28 cellular contexts compared by ENCODE assay signal in the genomic region with DNA sequence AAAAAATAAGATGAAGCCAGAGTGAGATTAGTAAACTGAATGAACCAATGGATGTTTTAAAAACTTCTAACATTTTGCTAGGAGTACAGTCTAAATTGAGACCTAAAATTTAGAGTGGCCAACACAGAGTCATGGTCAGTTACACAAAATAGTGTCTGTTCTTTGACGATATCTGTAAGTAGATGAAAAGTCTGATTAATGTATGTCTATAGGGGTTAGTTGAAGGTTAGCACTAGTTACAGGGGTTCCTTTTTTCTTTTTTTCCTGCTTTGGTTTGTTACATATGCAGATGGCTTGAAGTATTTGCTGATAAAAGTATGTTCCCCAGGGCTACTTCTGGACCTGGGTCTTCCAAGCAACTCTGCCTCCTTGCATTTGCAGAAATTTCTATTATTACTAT.
"Had no signal": no experiment of that assay in that cellular context is flagged by ENCODE, and none has a peak within 500 bp of the region (broad histone marks: within the 10 kb centered on the region; RNA-seq: fewer than 3 reads in every experiment).

No MANE protein-coding gene starts in this region.

- H3K27me3 Mint-ChIP-seq: natural killer cell treated with Interleukin-12 subunit alpha and Interleukin-12 subunit beta and Interleukin-15 and Interleukin-18, amount 100 ng/mL, for 72 hours; progenitor cell of endocrine pancreas had no signal

- H3K4me1 Mint-ChIP-seq: neural crest cell; stimulated activated naive B cell treated with anti-CD40 and anti-IgM and Interleukin-4, amounts not matched to agents 10 μg/mL and 1 μg/mL and 100 μg/mL, for 72 hours had no signal

- H3K9me3 ChIP-seq: neutrophil, pancreas, psoas muscle, right lobe of liver, sigmoid colon, stomach, thoracic aorta, thyroid gland, tibial nerve, upper lobe of left lung, vagina had no signal

- H3K36me3 Mint-ChIP-seq: natural killer cell treated with Interleukin-12 subunit alpha and Interleukin-12 subunit beta and Interleukin-15 and Interleukin-18, amount 100 ng/mL, for 72 hours; stimulated activated effector memory CD8-positive, alpha-beta T cell treated with anti-CD3 and anti-CD28 coated beads, Interleukin-12 subunit alpha, Interleukin-12 subunit beta, amount 100 ng/mL, for 72 hours had no signal

- H3K27ac Mint-ChIP-seq: natural killer cell treated with Interleukin-12 subunit alpha and Interleukin-12 subunit beta and Interleukin-15 and Interleukin-18, amount 100 ng/mL, for 72 hours; nephron progenitor cell; progenitor cell of endocrine pancreas; stimulated activated effector memory CD8-positive, alpha-beta T cell treated with anti-CD3 and anti-CD28 coated beads, Interleukin-12 subunit alpha, Interleukin-12 subunit beta, amount 100 ng/mL, for 72 hours; stimulated activated naive B cell treated with anti-CD40 and anti-IgM and Interleukin-4, amounts not matched to agents 10 μg/mL and 1 μg/mL and 100 μg/mL, for 72 hours; stimulated activated naive CD8-positive, alpha-beta T cell treated with anti-CD3 and anti-CD28 coated beads, Interleukin-15, Interleukin-2, amounts not matched to agents 100 ng/mL and 50 ng/mL, for 24 hours had no signal

- H3K27ac ChIP-seq: neutrophil, pancreas, psoas muscle, right lobe of liver, sigmoid colon, stomach, thoracic aorta, thyroid gland, tibial nerve, upper lobe of left lung, vagina had no signal

- H3K36me3 ChIP-seq: neutrophil, pancreas, right lobe of liver, sigmoid colon, stomach, thoracic aorta, thyroid gland, tibial nerve, upper lobe of left lung, vagina had no signal

- H3K4me3 Mint-ChIP-seq: natural killer cell treated with Interleukin-12 subunit alpha and Interleukin-12 subunit beta and Interleukin-15 and Interleukin-18, amount 100 ng/mL, for 72 hours; nephron progenitor cell; neural crest cell; stimulated activated effector memory CD8-positive, alpha-beta T cell treated with anti-CD3 and anti-CD28 coated beads, Interleukin-12 subunit alpha, Interleukin-12 subunit beta, amount 100 ng/mL, for 72 hours; stimulated activated naive B cell treated with anti-CD40 and anti-IgM and Interleukin-4, amounts not matched to agents 10 μg/mL and 1 μg/mL and 100 μg/mL, for 72 hours; stimulated activated naive CD8-positive, alpha-beta T cell treated with anti-CD3 and anti-CD28 coated beads, Interleukin-15, Interleukin-2, amounts not matched to agents 100 ng/mL and 50 ng/mL, for 24 hours had no signal

- ATAC-seq: natural killer cell treated with Interleukin-12 subunit alpha and Interleukin-12 subunit beta and Interleukin-15 and Interleukin-18, amount 100 ng/mL, for 72 hours; pancreas; psoas muscle; right cardiac atrium; right lobe of liver; stimulated activated effector memory CD8-positive, alpha-beta T cell treated with anti-CD3 and anti-CD28 coated beads, Interleukin-12 subunit alpha, Interleukin-12 subunit beta, amount 100 ng/mL, for 72 hours; stimulated activated naive B cell treated with anti-CD40 and anti-IgM and Interleukin-4, amounts not matched to agents 10 μg/mL and 1 μg/mL and 100 μg/mL, for 72 hours had no signal

- H3K9me3 Mint-ChIP-seq: natural killer cell treated with Interleukin-12 subunit alpha and Interleukin-12 subunit beta and Interleukin-15 and Interleukin-18, amount 100 ng/mL, for 72 hours; stimulated activated naive CD8-positive, alpha-beta T cell treated with anti-CD3 and anti-CD28 coated beads, Interleukin-15, Interleukin-2, amounts not matched to agents 100 ng/mL and 50 ng/mL, for 24 hours had no signal

- H3K4me3 ChIP-seq: pancreas, psoas muscle, right lobe of liver, sigmoid colon, stomach, thoracic aorta, thyroid gland, tibial nerve, upper lobe of left lung, vagina had no signal

- H3K4me1 ChIP-seq: pancreas, psoas muscle, right lobe of liver, stomach, thyroid gland, tibial nerve, upper lobe of left lung, vagina had no signal

- H3K27me3 ChIP-seq: neutrophil, right lobe of liver, sigmoid colon, thyroid gland, tibial nerve, upper lobe of left lung, vagina had no signal

- DNase-seq: nephron progenitor cell; nucleus accumbens; pancreas; posterior cingulate gyrus; psoas muscle; right cardiac atrium; right lobe of liver; sigmoid colon; small intestine; stimulated activated CD4-positive, alpha-beta T cell treated with anti-CD3 and anti-CD28 coated beads, Interleukin-15, amount 100 ng/mL, for 24 hours; stimulated activated CD4-positive, alpha-beta T cell treated with anti-CD3 and anti-CD28 coated beads, Interleukin-2, amount 100 ng/mL, for 24 hours; stimulated activated CD4-positive, alpha-beta T cell treated with anti-CD3 and anti-CD28 coated beads, Interleukin-2, amount 100 ng/mL, for 48 hours; stimulated activated CD4-positive, alpha-beta T cell treated with anti-CD3 and anti-CD28 coated beads, Interleukin-4, amount 100 ng/mL, for 24 hours; stimulated activated naive B cell treated with anti-CD40 and anti-IgM and Interleukin-4, amounts not matched to agents 10 μg/mL and 1 μg/mL and 100 μg/mL, for 72 hours; stimulated activated naive CD4-positive, alpha-beta T cell treated with Interleukin-2 at 50 U/mL for 16 hours; stomach; thyroid gland; trophoblast cell; upper lobe of left lung had no signal
